In genomic region chr2:181998045-181998444, GRCh38 we compare ENCODE assay signal across 1 cellular context.
TF ChIP-seq lines count a peak whose summit lies in the region.

No MANE protein-coding gene starts in this region.

TF ChIP-seq in SK-N-SH, 30 proteins besides CTCF, POLR2A, EP300 and RAD21 (continued from another document):
- TF ChIP-seq ZBTB33 (IDR thresholded peaks at IDR 0.05; ENCODE audit: borderline replicate concordance, low read depth), result no peak
- no peak for TF ChIP-seq ELF1 (IDR thresholded peaks at IDR 0.05)
- TF ChIP-seq, protein P1, sequence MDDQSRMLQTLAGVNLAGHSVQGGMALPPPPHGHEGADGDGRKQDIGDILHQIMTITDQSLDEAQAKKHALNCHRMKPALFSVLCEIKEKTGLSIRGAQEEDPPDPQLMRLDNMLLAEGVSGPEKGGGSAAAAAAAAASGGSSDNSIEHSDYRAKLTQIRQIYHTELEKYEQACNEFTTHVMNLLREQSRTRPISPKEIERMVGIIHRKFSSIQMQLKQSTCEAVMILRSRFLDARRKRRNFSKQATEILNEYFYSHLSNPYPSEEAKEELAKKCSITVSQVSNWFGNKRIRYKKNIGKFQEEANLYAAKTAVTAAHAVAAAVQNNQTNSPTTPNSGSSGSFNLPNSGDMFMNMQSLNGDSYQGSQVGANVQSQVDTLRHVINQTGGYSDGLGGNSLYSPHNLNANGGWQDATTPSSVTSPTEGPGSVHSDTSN (IDR thresholded peaks at IDR 0.05), result no peak
- no peak for TF ChIP-seq SMC3 (IDR thresholded peaks at IDR 0.05; ENCODE audit: low read depth, low read length)
- no peak for TF ChIP-seq RCOR1 (IDR thresholded peaks at IDR 0.05; ENCODE audit: low read length)
- TF ChIP-seq TAF1 (IDR thresholded peaks at IDR 0.05; ENCODE audit: borderline replicate concordance, low read depth, low read length), result no peak
